29 cellular contexts compared by ENCODE assay signal in the genomic region with DNA sequence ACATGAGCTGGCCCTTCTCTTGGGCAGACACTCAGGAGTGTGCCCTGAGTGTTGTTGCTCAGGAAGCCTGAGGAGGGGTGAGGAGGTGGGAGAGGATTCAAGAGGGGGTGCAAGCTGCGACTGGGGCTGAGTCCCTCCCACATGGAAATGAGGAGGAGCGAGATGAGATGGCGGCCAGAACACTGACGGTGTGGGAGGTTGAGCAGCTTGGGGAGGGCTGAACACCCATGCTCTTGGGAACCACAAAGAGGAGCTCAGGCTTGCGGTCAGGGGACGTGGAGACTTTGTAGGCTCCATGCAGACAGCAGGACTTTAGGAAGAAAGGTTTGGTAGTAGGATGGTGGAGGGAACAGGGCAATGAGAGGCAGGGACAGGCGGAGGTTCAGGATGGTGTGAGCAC.
DNase-seq lines count a peak whose midpoint lies in the region; ATAC-seq, FAIRE-seq and TF ChIP-seq lines count a peak whose summit lies in the region.
"Had no signal": no experiment of that assay in that cellular context is flagged by ENCODE, and none has a peak within 500 bp of the region (broad histone marks: within the 10 kb centered on the region; RNA-seq: fewer than 3 reads in every experiment).

No MANE protein-coding gene starts in this region.

- H2BK12ac ChIP-seq in H1 (ENCODE audit: low read depth, low read length) (peak overlapping the region; percentile 39; the same call in 1 of the 2 replicates), trophoblast cell (ENCODE audit: low read length) (no peak overlapping the region)

- H3K36me3 ChIP-seq in H1 (ENCODE audit: control insufficient read depth in 2 of 4, insufficient read depth in 4 of 4, low read length in 3 of 4) (no peaks in the 10 kb centered on the region), trophoblast cell (ENCODE audit: control insufficient read depth in 1 of 2, insufficient read depth in 2 of 2, low read length in 2 of 2) (no peaks in the 10 kb centered on the region), vagina (no peaks in the 10 kb centered on the region)
- H3K36me3 ChIP-seq: cardiac muscle cell, left lung, upper lobe of left lung had no signal

- 88% methylated on average over 7 of the region's 7 CpGs; no CpG with 5 or more reads in 1 of the 2 experiments for WGBS in H1 (ENCODE audit: extremely low coverage in 1 of 2, insufficient coverage in 1 of 2, insufficient read length in 1 of 2, insufficient replicate concordance in 2 of 2, low coverage in 1 of 2, low lambda C conversion rate in 2 of 2, missing lambda C conversion rate in 1 of 2), 2 experiments
- no CpG with 5 or more reads among the region's 7 CpGs for WGBS in trophoblast cell (ENCODE audit: extremely low coverage, insufficient coverage, insufficient read length)

- H4K5ac ChIP-seq in H1 (ENCODE audit: insufficient read length, low read depth, low read length) = no peak overlapping the region

- ATAC-seq in GM19397 (IDR thresholded peaks at IDR 0.05; ENCODE audit: unreplicated experiment) (no peak), GM18505 (IDR thresholded peaks at IDR 0.05; ENCODE audit: unreplicated experiment) (no peak)
- ATAC-seq: K562; left lung; right cardiac atrium; stimulated activated naive CD8-positive, alpha-beta T cell treated with anti-CD3 and anti-CD28 coated beads, Interleukin-15, amount 100 ng/mL, for 72 hours had no signal

- no peaks in the 10 kb centered on the region for H4K20me1 ChIP-seq in H1 (replicated peaks in 1 of 2; ENCODE audit: control insufficient read depth in 1 of 2, insufficient read depth in 2 of 2, low read length in 2 of 2)

- CTCF ChIA-PET in H1 (lab: Charles Lee; ENCODE audit: partially characterized antibody) = interaction anchor here (0.6 kb wide), 1 partner anchor 26 kb away, joined by 3 read pairs; no protein-coding TSS in a partner anchor

- H3K27me3 ChIP-seq in H1 (replicated peaks in 1 of 4; ENCODE audit: control insufficient read depth in 3 of 4, extremely low read depth in 1 of 4, insufficient read depth in 3 of 4, low read length in 3 of 4) (no peaks in the 10 kb centered on the region), trophoblast cell (ENCODE audit: insufficient read depth, low read length) (no peaks in the 10 kb centered on the region), vagina (no peaks in the 10 kb centered on the region)
- H3K27me3 ChIP-seq: cardiac muscle cell, upper lobe of left lung had no signal

- no peaks in the 10 kb centered on the region for H3K79me2 ChIP-seq in H1 (ENCODE audit: control insufficient read depth in 1 of 2, insufficient read depth in 2 of 2, low read length in 2 of 2)
- H3K79me2 ChIP-seq in trophoblast cell (ENCODE audit: control insufficient read depth, insufficient read depth, low read length, poor library complexity) = no peaks in the 10 kb centered on the region

- H3K27ac ChIP-seq in H1 (ENCODE audit: low read depth, low read length) (no peak overlapping the region), trophoblast cell (ENCODE audit: low read depth, low read length) (no peak overlapping the region), vagina (no peak overlapping the region)
- H3K27ac ChIP-seq: cardiac muscle cell, left lung, RWPE1, upper lobe of left lung had no signal

- no peaks in the 10 kb centered on the region for H3K9me3 ChIP-seq in H1 (ENCODE audit: insufficient read depth in 2 of 2, low read depth in 1 of 2, low read length in 1 of 2)
- no peaks in the 10 kb centered on the region for H3K9me3 ChIP-seq in trophoblast cell (ENCODE audit: insufficient read depth, low read depth, low read length)
- H3K9me3 ChIP-seq in vagina = no peaks in the 10 kb centered on the region
- H3K9me3 ChIP-seq: left lung, upper lobe of left lung had no signal

- no peak overlapping the region for H2BK120ac ChIP-seq in H1 (replicated peaks; ENCODE audit: low read depth, low read length)
- no peak overlapping the region for H2BK120ac ChIP-seq in trophoblast cell (ENCODE audit: insufficient read depth, low read length, poor library complexity)

- H3K4me3 ChIP-seq in H1 (ENCODE audit: extremely low read depth in 1 of 4, insufficient read depth in 2 of 4, low read depth in 3 of 4, low read length in 4 of 4) (no peak overlapping the region), trophoblast cell (ENCODE audit: low read depth, low read length) (peak overlapping the region; percentile 27), vagina (no peak overlapping the region)
- H3K4me3 ChIP-seq: cardiac muscle cell, K562, left lung, upper lobe of left lung had no signal

- no peak overlapping the region for H2AK5ac ChIP-seq in H1 (ENCODE audit: low read depth, low read length)
- H2AK5ac ChIP-seq in trophoblast cell (ENCODE audit: low read length) = no peak overlapping the region

- no peak overlapping the region for H3K18ac ChIP-seq in H1 (ENCODE audit: extremely low read depth, low read length)
- H3K18ac ChIP-seq in trophoblast cell (ENCODE audit: low read length) = no peak overlapping the region

- H4K91ac ChIP-seq in H1 (replicated peaks; ENCODE audit: insufficient read length, low read length) (no peak overlapping the region), trophoblast cell (ENCODE audit: low read depth, low read length) (no peak overlapping the region)

- H4K8ac ChIP-seq in H1 (ENCODE audit: extremely low read depth, insufficient read depth, low read length) = no peak overlapping the region; the same call in 1 of the 2 replicates
- no peak overlapping the region for H4K8ac ChIP-seq in trophoblast cell (ENCODE audit: low read depth, low read length)

- no peak overlapping the region for H3K4me2 ChIP-seq in H1 (ENCODE audit: insufficient read depth in 1 of 2, low read depth in 2 of 2, low read length in 2 of 2)
- H3K4me2 ChIP-seq in trophoblast cell (ENCODE audit: low read length) = no peak overlapping the region

- TF ChIP-seq POLR2A in H1 (IDR thresholded peaks at IDR 0.05; ENCODE audit: control extremely low read depth in 1 of 2, low read depth in 2 of 2, low read length in 2 of 2) = no peak
- TF ChIP-seq POLR2A in vagina (IDR thresholded peaks at IDR 0.05) = no peak
- TF ChIP-seq POLR2A in GM18505 (IDR thresholded peaks at IDR 0.05; ENCODE audit: borderline replicate concordance, extremely low read depth, insufficient read depth, insufficient read length) = no peak

- H2AFZ ChIP-seq in H1 (ENCODE audit: low read length) = peak overlapping the region; percentile 85; the same call in 1 of the 2 replicates
- H2AFZ ChIP-seq in trophoblast cell (ENCODE audit: insufficient read depth, low read length, poor library complexity) = no peak overlapping the region

- no peak overlapping the region for H3K9ac ChIP-seq in H1 (replicated peaks in 1 of 4; ENCODE audit: extremely low read depth in 1 of 4, low read depth in 3 of 4, low read length in 3 of 4)
- no peak overlapping the region for H3K9ac ChIP-seq in trophoblast cell (ENCODE audit: low read length)

- intact Hi-C loops in vagina (cut with DNase I) = no loop called here

- H3K56ac ChIP-seq in H1 (replicated peaks; ENCODE audit: insufficient read length, low read depth, low read length) = no peak overlapping the region

- POLR2A ChIA-PET in H1 (lab: Charles Lee; ENCODE audit: partially characterized antibody) = no interaction called here

- no peak overlapping the region for H3K23ac ChIP-seq in H1 (ENCODE audit: insufficient read length)
- no peak overlapping the region for H3K23ac ChIP-seq in trophoblast cell (ENCODE audit: low read length)

- TF ChIP-seq CTCF in H1 (IDR thresholded peaks at IDR 0.05; ENCODE audit: control extremely low read depth in 1 of 3, insufficient read depth in 1 of 3, low read depth in 1 of 3, low read length in 3 of 3) = no peak
- no peak for TF ChIP-seq CTCF in vagina (IDR thresholded peaks at IDR 0.05)

- TF ChIP-seq RAD21 in H1 (IDR thresholded peaks at IDR 0.05 in 1 of 2, conservative IDR thresholded peaks at IDR 0.05 in 1 of 2; ENCODE audit: low read depth in 2 of 2, low read length in 2 of 2) = no peak

- no peak overlapping the region for H2BK20ac ChIP-seq in H1 (ENCODE audit: low read length)

- no peak for TF ChIP-seq EP300 in H1 (IDR thresholded peaks at IDR 0.05; ENCODE audit: borderline replicate concordance in 1 of 2, low read depth in 2 of 2, low read length in 2 of 2)

- H3K4ac ChIP-seq in H1 (replicated peaks; ENCODE audit: insufficient read length, low read depth, low read length) (no peak overlapping the region), trophoblast cell (ENCODE audit: low read depth, low read length) (no peak overlapping the region)

- DNase-seq in activated naive CD4-positive, alpha-beta T cell treated with anti-CD3 and anti-CD28 coated beads, Interleukin-2, amount 50 U/mL, for 16 hours = peak; percentile 1
- no peak for DNase-seq in activated naive CD4-positive, alpha-beta T cell (lab: John Stamatoyannopoulos, UW)
- no peak for DNase-seq in H1 (ENCODE audit: low read depth in 1 of 2, low spot score in 2 of 2)
- DNase-seq in trophoblast cell = no peak
- DNase-seq in ureter (ENCODE audit: low spot score) = peak; percentile 15
- no peak for DNase-seq in vagina (ENCODE audit: extremely low spot score in 2 of 2)
- DNase-seq: activated B cell treated with CpG ODN at 0.5 μM for 24 hours; activated CD4-positive, alpha-beta T cell treated with anti-CD3 and anti-CD28 coated beads, Interleukin-2, amount 50 U/mL, for 1 hour; CD4-positive, CD25-positive, alpha-beta regulatory T cell; cortex of kidney; DND-41; effector memory CD4-positive, alpha-beta T cell; GOT3; NCI-H1048; NCI-H1694 treated with DMSO at 0.1 percent for 48 hours; NCI-H2171; NCI-H510A; right cardiac atrium; stimulated activated naive CD8-positive, alpha-beta T cell treated with anti-CD3 and anti-CD28 coated beads, Interleukin-15, amount 100 ng/mL, for 72 hours; T-helper 1 cell had no signal

- no peaks in the 10 kb centered on the region; a peak in 1 of 7 replicates for H3K4me1 ChIP-seq in H1 (replicated peaks in 1 of 4; ENCODE audit: control insufficient read depth in 3 of 4, insufficient read depth in 4 of 4, low read length in 3 of 4)
- H3K4me1 ChIP-seq in trophoblast cell (ENCODE audit: control insufficient read depth in 1 of 2, insufficient read depth in 2 of 2, low read length in 2 of 2) = no peaks in the 10 kb centered on the region
- H3K4me1 ChIP-seq in vagina = no peaks in the 10 kb centered on the region
- H3K4me1 ChIP-seq: left lung, upper lobe of left lung had no signal

- H2BK5ac ChIP-seq in H1 (ENCODE audit: low read depth, low read length) (no peak overlapping the region), trophoblast cell (ENCODE audit: low read depth, low read length, poor library complexity) (no peak overlapping the region)

- no peak overlapping the region for H2BK15ac ChIP-seq in H1 (ENCODE audit: low read length)

- H3K79me1 ChIP-seq in H1 (ENCODE audit: low read depth, low read length) = no peaks in the 10 kb centered on the region
- no peaks in the 10 kb centered on the region for H3K79me1 ChIP-seq in trophoblast cell (ENCODE audit: low read length)

- H3K23me2 ChIP-seq in H1 (ENCODE audit: low read depth, low read length) = no peaks in the 10 kb centered on the region

- no peak for FAIRE-seq in H1 (lab: Jason Lieb, UNC)
- FAIRE-seq: A204.1, astrocyte, K562 had no signal

- no peak overlapping the region for H4K12ac ChIP-seq in trophoblast cell (ENCODE audit: low read depth, low read length)

- H3K14ac ChIP-seq in H1 (ENCODE audit: insufficient read length) (no peak overlapping the region), trophoblast cell (ENCODE audit: low read length) (no peak overlapping the region)

TF ChIP-seq in H1, 55 proteins besides CTCF, POLR2A, EP300 and RAD21 (continues in another document):
- TF ChIP-seq HDAC2 (IDR thresholded peaks at IDR 0.05; ENCODE audit: borderline replicate concordance in 1 of 2, low read depth in 2 of 2, low read length in 2 of 2) = no peak

Comparison
In these comparisons a context has a peak if more than half of its experiments do, and no peak if none do; other contexts are left out.
1. DNase-seq: peak in activated naive CD4-positive, alpha-beta T cell treated with anti-CD3 and anti-CD28 coated beads, Interleukin-2, amount 50 U/mL, for 16 hours (single experiment) and ureter (single experiment); none in activated naive CD4-positive, alpha-beta T cell (0 of 4), H1 (0 of 2), trophoblast cell (0 of 2) and vagina (0 of 2).